In the genomic region with DNA sequence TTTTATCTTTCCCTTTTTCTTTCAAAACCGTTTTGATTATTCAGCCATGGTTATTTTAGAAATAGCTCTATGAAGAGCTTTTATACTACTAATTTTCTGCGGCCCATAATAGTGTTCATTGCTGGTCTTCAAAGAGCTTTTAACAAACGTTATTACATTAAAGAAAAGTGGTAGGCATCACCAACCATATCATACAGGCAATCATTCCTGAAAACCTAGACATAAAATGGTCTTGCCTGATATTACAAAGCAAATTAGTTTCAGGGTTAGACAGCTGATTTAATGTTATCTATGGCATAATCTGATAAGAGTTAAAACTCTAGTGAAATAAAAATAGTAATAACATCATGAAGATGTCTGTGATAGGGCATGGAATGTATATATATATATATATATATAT, we compare ENCODE assay signal across 3 cellular contexts.
"Had no signal": no experiment of that assay in that cellular context is flagged by ENCODE, and none has a peak within 500 bp of the region (broad histone marks: within the 10 kb centered on the region; RNA-seq: fewer than 3 reads in every experiment).

No MANE protein-coding gene starts in this region.

- H3K4me3 ChIP-seq: GM12878 had no signal

- ATAC-seq: GM12878 had no signal

- DNase-seq: GDM1, GF-D8 had no signal
